20 cellular contexts compared by ENCODE assay signal in genomic region chrX:141839856-141840255, GRCh38. TPM values are rescaled to one million over a fixed set of nuclear protein-coding genes. Genes with fewer than 3 reads are reported as not detected.
"Had no signal": no experiment of that assay in that cellular context is flagged by ENCODE, and none has a peak within 500 bp of the region (broad histone marks: within the 10 kb centered on the region; RNA-seq: fewer than 3 reads in every experiment).

No MANE protein-coding gene starts in this region.

- H3K4me2 ChIP-seq: hepatocyte had no signal

- DNase-seq: activated CD4-positive, alpha-beta T cell treated with anti-CD3 and anti-CD28 coated beads, Interleukin-2, amount 10 ng/mL, durations not matched to agents 7 days and 5 days; activated CD8-positive, alpha-beta T cell treated with anti-CD3 and anti-CD28 coated beads, Interleukin-2, amount 10 ng/mL, durations not matched to agents 7 days and 5 days; activated naive CD4-positive, alpha-beta T cell treated with Interleukin-2 at 50 U/mL for 16 hours; activated naive CD8-positive, alpha-beta T cell treated with anti-CD3 and anti-CD28 coated beads, Interleukin-2, amount 10 ng/mL, durations not matched to agents 7 days and 5 days; activated T-cell treated with anti-CD3 and anti-CD28 coated beads, Interleukin-2, amount 50 U/mL, for 24 hours; amygdala; effector memory CD4-positive, alpha-beta T cell; esophagus squamous epithelium; foreskin fibroblast; spleen; stimulated activated naive B cell treated with anti-CD40 and anti-IgM and Interleukin-4, amounts not matched to agents 10 μg/mL and 1 μg/mL and 100 μg/mL, for 72 hours; upper lobe of right lung had no signal

- H3K36me3 ChIP-seq: esophagus squamous epithelium, spleen, upper lobe of right lung had no signal

- H3K9me3 Mint-ChIP-seq: activated naive CD8-positive, alpha-beta T cell treated with anti-CD3 and anti-CD28 coated beads, Interleukin-2, amount 10 ng/mL, durations not matched to agents 7 days and 5 days had no signal

- H3K9me3 ChIP-seq: esophagus squamous epithelium, upper lobe of right lung had no signal

- H3K27me3 ChIP-seq: esophagus squamous epithelium, hepatocyte, spleen, upper lobe of right lung had no signal

- H3K27ac Mint-ChIP-seq: activated CD4-positive, alpha-beta T cell treated with anti-CD3 and anti-CD28 coated beads, Interleukin-2, amount 10 ng/mL, durations not matched to agents 7 days and 5 days; activated CD8-positive, alpha-beta T cell treated with anti-CD3 and anti-CD28 coated beads, Interleukin-2, amount 10 ng/mL, durations not matched to agents 7 days and 5 days; activated naive CD8-positive, alpha-beta T cell treated with anti-CD3 and anti-CD28 coated beads, Interleukin-2, amount 10 ng/mL, durations not matched to agents 7 days and 5 days; activated T-cell treated with anti-CD3 and anti-CD28 coated beads, Interleukin-2, amount 50 U/mL, for 24 hours; activated T-helper 2 cell treated with anti-CD3 and anti-CD28 coated beads, Interferon-gamma antibody, Interleukin-2, Interleukin-4, amounts not matched to agents 10 μg/mL and 5 μg/mL and 100 μg/mL, durations not matched to agents 14 hours and 24 hours and 36 hours; mesothelial cell of epicardium; nephron; stimulated activated naive B cell treated with anti-CD40 and anti-IgM and Interleukin-4, amounts not matched to agents 10 μg/mL and 1 μg/mL and 100 μg/mL, for 72 hours had no signal

- H3K27ac ChIP-seq: esophagus squamous epithelium, hepatocyte, spleen, upper lobe of right lung had no signal

- H3K79me2 ChIP-seq: hepatocyte had no signal

- H2AFZ ChIP-seq: hepatocyte had no signal

- H3K4me3 Mint-ChIP-seq: activated CD4-positive, alpha-beta T cell treated with anti-CD3 and anti-CD28 coated beads, Interleukin-2, amount 10 ng/mL, durations not matched to agents 7 days and 5 days; activated CD8-positive, alpha-beta T cell treated with anti-CD3 and anti-CD28 coated beads, Interleukin-2, amount 10 ng/mL, durations not matched to agents 7 days and 5 days; activated naive CD8-positive, alpha-beta T cell treated with anti-CD3 and anti-CD28 coated beads, Interleukin-2, amount 10 ng/mL, durations not matched to agents 7 days and 5 days; activated T-cell treated with anti-CD3 and anti-CD28 coated beads, Interleukin-2, amount 50 U/mL, for 24 hours; central memory CD8-positive, alpha-beta T cell; mesothelial cell of epicardium; nephron; stimulated activated naive B cell treated with anti-CD40 and anti-IgM and Interleukin-4, amounts not matched to agents 10 μg/mL and 1 μg/mL and 100 μg/mL, for 72 hours had no signal

- H3K36me3 Mint-ChIP-seq: activated naive CD8-positive, alpha-beta T cell treated with anti-CD3 and anti-CD28 coated beads, Interleukin-2, amount 10 ng/mL, durations not matched to agents 7 days and 5 days; mesothelial cell of epicardium; stimulated activated naive B cell treated with anti-CD40 and anti-IgM and Interleukin-4, amounts not matched to agents 10 μg/mL and 1 μg/mL and 100 μg/mL, for 72 hours had no signal

- H3K4me1 Mint-ChIP-seq: activated CD4-positive, alpha-beta T cell treated with anti-CD3 and anti-CD28 coated beads, Interleukin-2, amount 10 ng/mL, durations not matched to agents 7 days and 5 days; activated naive CD8-positive, alpha-beta T cell treated with anti-CD3 and anti-CD28 coated beads, Interleukin-2, amount 10 ng/mL, durations not matched to agents 7 days and 5 days; central memory CD8-positive, alpha-beta T cell; mesothelial cell of epicardium; nephron; stimulated activated naive B cell treated with anti-CD40 and anti-IgM and Interleukin-4, amounts not matched to agents 10 μg/mL and 1 μg/mL and 100 μg/mL, for 72 hours had no signal

- H3K4me1 ChIP-seq: esophagus squamous epithelium, spleen, upper lobe of right lung had no signal

- H3K4me3 ChIP-seq: esophagus squamous epithelium, hepatocyte, lung, spleen, upper lobe of right lung had no signal

- H3K27me3 Mint-ChIP-seq: activated CD4-positive, alpha-beta T cell treated with anti-CD3 and anti-CD28 coated beads, Interleukin-2, amount 10 ng/mL, durations not matched to agents 7 days and 5 days; activated naive CD8-positive, alpha-beta T cell treated with anti-CD3 and anti-CD28 coated beads, Interleukin-2, amount 10 ng/mL, durations not matched to agents 7 days and 5 days; central memory CD8-positive, alpha-beta T cell; stimulated activated naive B cell treated with anti-CD40 and anti-IgM and Interleukin-4, amounts not matched to agents 10 μg/mL and 1 μg/mL and 100 μg/mL, for 72 hours had no signal

RNA-seq across cellular contexts. Expression of gene MAGEC3, which starts 1.7 kb away (rescaled TPM):
- total RNA-seq: activated CD4-positive, alpha-beta T cell treated with anti-CD3 and anti-CD28 coated beads, Interleukin-2, amount 10 ng/mL, durations not matched to agents 7 days and 5 days; activated CD8-positive, alpha-beta T cell treated with anti-CD3 and anti-CD28 coated beads, Interleukin-2, amount 10 ng/mL, durations not matched to agents 7 days and 5 days; activated naive CD8-positive, alpha-beta T cell treated with anti-CD3 and anti-CD28 coated beads, Interleukin-2, amount 10 ng/mL, durations not matched to agents 7 days and 5 days; activated T-helper 2 cell treated with anti-CD3 and anti-CD28 coated beads, Interferon-gamma antibody, Interleukin-2, Interleukin-4, amounts not matched to agents 10 μg/mL and 5 μg/mL and 100 μg/mL, durations not matched to agents 14 hours and 24 hours and 36 hours; endothelial cell of umbilical vein; esophagus squamous epithelium; glomerular endothelial cell; hepatocyte; lung; upper lobe of right lung had no signal
